In genomic region chr14:52006361-52006760, GRCh38 we compare ENCODE assay signal across 29 cellular contexts. TPM values are rescaled to one million over a fixed set of nuclear protein-coding genes. Genes with fewer than 3 reads are reported as not detected.
A peak's percentile ranks its signal among the peaks of the same experiment; 100 is the strongest.
DNase-seq lines count a peak whose midpoint lies in the region; ATAC-seq and FAIRE-seq lines count a peak whose summit lies in the region.
"Had no signal": no experiment of that assay in that cellular context is flagged by ENCODE, and none has a peak within 500 bp of the region (broad histone marks: within the 10 kb centered on the region; RNA-seq: fewer than 3 reads in every experiment).

No MANE protein-coding gene starts in this region.

- no peaks in the 10 kb centered on the region for H3K4me1 Mint-ChIP-seq in activated naive CD4-positive, alpha-beta T cell treated with anti-CD3 and anti-CD28 coated beads, Interleukin-2, amount 50 U/mL, for 24 hours
- peaks cover 0 to 8% (median 6%) of the 10 kb centered on the region in 4 donors for H3K4me1 Mint-ChIP-seq in CD4-positive, CD25-positive, alpha-beta regulatory T cell
- peaks cover 0 to 6% (median 2%) of the 10 kb centered on the region in 4 donors for H3K4me1 Mint-ChIP-seq in naive thymus-derived CD8-positive, alpha-beta T cell
- H3K4me1 Mint-ChIP-seq: B cell had no signal

- no peaks in the 10 kb centered on the region for H3K4me1 ChIP-seq in CD4-positive, CD25-positive, alpha-beta regulatory T cell (ENCODE audit: control insufficient read depth, insufficient read depth, low read length, poor library complexity, severe bottlenecking)
- H3K4me1 ChIP-seq: SJCRH30 had no signal

- no peaks in the 10 kb centered on the region for H3K9me3 Mint-ChIP-seq in activated naive CD4-positive, alpha-beta T cell treated with anti-CD3 and anti-CD28 coated beads, Interleukin-2, amount 50 U/mL, for 24 hours
- H3K9me3 Mint-ChIP-seq in activated naive CD4-positive, alpha-beta T cell treated with anti-CD3 and anti-CD28 coated beads, Interleukin-2, amount 50 U/mL, for 72 hours, result no peaks in the 10 kb centered on the region
- H3K9me3 Mint-ChIP-seq in CD4-positive, CD25-positive, alpha-beta regulatory T cell, result no peaks in the 10 kb centered on the region
- H3K9me3 Mint-ChIP-seq in naive thymus-derived CD8-positive, alpha-beta T cell, result no peaks in the 10 kb centered on the region

- ATAC-seq in activated naive CD4-positive, alpha-beta T cell treated with anti-CD3 and anti-CD28 coated beads, Interleukin-2, amount 50 U/mL, for 72 hours, result no peak
- no peak for ATAC-seq in CD4-positive, CD25-positive, alpha-beta regulatory T cell (ENCODE audit: low read depth in 2 of 2)
- ATAC-seq in naive thymus-derived CD8-positive, alpha-beta T cell, result no peak
- ATAC-seq: Right ventricle myocardium inferior, SK-N-SH treated with all-trans-retinoic acid at 6 μM for 48 hours had no signal

- peak; percentile 14 for FAIRE-seq in GM19239 (lab: Jason Lieb, UNC)
- FAIRE-seq: A204.1, GM12892, HTR-8/SVneo had no signal

- H3K4me3 ChIP-seq in CD4-positive, CD25-positive, alpha-beta regulatory T cell (ENCODE audit: low read depth, low read length), result no peak overlapping the region
- H3K4me3 ChIP-seq: MG63, PC-9, SJCRH30 had no signal

- no peaks in the 10 kb centered on the region for H3K27me3 ChIP-seq in CD4-positive, CD25-positive, alpha-beta regulatory T cell (ENCODE audit: control insufficient read depth, insufficient read depth, low read length)
- H3K27me3 ChIP-seq: MG63, SJCRH30 had no signal

- H3K9me3 ChIP-seq in CD4-positive, CD25-positive, alpha-beta regulatory T cell (ENCODE audit: control insufficient read depth in 2 of 2, low read length in 2 of 2), result no peaks in the 10 kb centered on the region
- H3K9me3 ChIP-seq: MG63, SJCRH30 had no signal

- peaks cover 95% of the 10 kb centered on the region for H3K36me3 ChIP-seq in CD4-positive, CD25-positive, alpha-beta regulatory T cell (ENCODE audit: control insufficient read depth, insufficient read depth, low read length)

- H3K27ac Mint-ChIP-seq in activated naive CD4-positive, alpha-beta T cell treated with anti-CD3 and anti-CD28 coated beads, Interleukin-2, amount 50 U/mL, for 24 hours, result peak overlapping the region; percentile 41
- no peak overlapping the region for H3K27ac Mint-ChIP-seq in activated naive CD4-positive, alpha-beta T cell treated with anti-CD3 and anti-CD28 coated beads, Interleukin-2, amount 50 U/mL, for 72 hours
- H3K27ac Mint-ChIP-seq in CD4-positive, CD25-positive, alpha-beta regulatory T cell, result peak overlapping the region in 2 of 3 donors; percentile 46 to 76
- H3K27ac Mint-ChIP-seq in naive thymus-derived CD8-positive, alpha-beta T cell, result peak overlapping the region in 8 of 10 donors; percentile 15 to 60 (median 40)
- H3K27ac Mint-ChIP-seq: B cell had no signal

- DNase-seq in activated naive CD4-positive, alpha-beta T cell treated with anti-CD3 and anti-CD28 coated beads, Interleukin-2, amount 50 U/mL, for 72 hours (ENCODE audit: low spot score in 2 of 2), result no peak
- no peak for DNase-seq in CD4-positive, CD25-positive, alpha-beta regulatory T cell
- DNase-seq in GM19239 (ENCODE audit: insufficient read length, low spot score) (no peak), kidney tubule cell (ENCODE audit: low spot score) (no peak), cortex of kidney (lab: John Stamatoyannopoulos, UW) (no peak), HuH-7.5 (ENCODE audit: low spot score) (no peak)
- no peak for DNase-seq in naive thymus-derived CD8-positive, alpha-beta T cell
- DNase-seq: DMS153, DND-41, H7, IMR-90, KG1, MG63, NCI-H1105 treated with DMSO at 0.1 percent for 48 hours, NCI-H146, NCI-H1930, NCI-H2107, NCI-H446, NCI-H524 treated with DMSO at 0.1 percent for 48 hours, PC-9, SJCRH30 had no signal

- POLR2A ChIA-PET in naive thymus-derived CD8-positive, alpha-beta T cell (lab: Charles Lee), result no interaction called here

- no peak overlapping the region for H3K27ac ChIP-seq in CD4-positive, CD25-positive, alpha-beta regulatory T cell (ENCODE audit: insufficient read depth, low read length, poor library complexity, severe bottlenecking)
- H3K27ac ChIP-seq: C4-2B, PC-9, SJCRH30 had no signal

- no peak overlapping the region for H3K4me3 Mint-ChIP-seq in activated naive CD4-positive, alpha-beta T cell treated with anti-CD3 and anti-CD28 coated beads, Interleukin-2, amount 50 U/mL, for 24 hours
- no peak overlapping the region for H3K4me3 Mint-ChIP-seq in CD4-positive, CD25-positive, alpha-beta regulatory T cell
- H3K4me3 Mint-ChIP-seq in naive thymus-derived CD8-positive, alpha-beta T cell, result no peak overlapping the region
- H3K4me3 Mint-ChIP-seq: B cell had no signal

- H3K27me3 Mint-ChIP-seq in activated naive CD4-positive, alpha-beta T cell treated with anti-CD3 and anti-CD28 coated beads, Interleukin-2, amount 50 U/mL, for 24 hours, result no peaks in the 10 kb centered on the region
- no peaks in the 10 kb centered on the region for H3K27me3 Mint-ChIP-seq in CD4-positive, CD25-positive, alpha-beta regulatory T cell
- no peaks in the 10 kb centered on the region for H3K27me3 Mint-ChIP-seq in naive thymus-derived CD8-positive, alpha-beta T cell
- H3K27me3 Mint-ChIP-seq: B cell had no signal

- H3K36me3 Mint-ChIP-seq in activated naive CD4-positive, alpha-beta T cell treated with anti-CD3 and anti-CD28 coated beads, Interleukin-2, amount 50 U/mL, for 24 hours, result peaks cover 27% of the 10 kb centered on the region
- H3K36me3 Mint-ChIP-seq in activated naive CD4-positive, alpha-beta T cell treated with anti-CD3 and anti-CD28 coated beads, Interleukin-2, amount 50 U/mL, for 72 hours, result peaks cover 18 to 35% of the 10 kb centered on the region in 2 donors
- peaks cover 56% of the 10 kb centered on the region for H3K36me3 Mint-ChIP-seq in CD4-positive, CD25-positive, alpha-beta regulatory T cell
- H3K36me3 Mint-ChIP-seq in naive thymus-derived CD8-positive, alpha-beta T cell, result peaks cover 14 to 93% (median 37%) of the 10 kb centered on the region in 3 donors

RNA-seq across cellular contexts. Expression of gene RTRAF, which starts 17.0 kb away (rescaled TPM):
- total RNA-seq in activated naive CD4-positive, alpha-beta T cell treated with anti-CD3 and anti-CD28 coated beads, Interleukin-2, amount 50 U/mL, for 72 hours, result 100 to 1,000 TPM; 179 to 241 TPM
- 134 TPM for total RNA-seq in CD4-positive, CD25-positive, alpha-beta regulatory T cell
- 100 to 1,000 TPM; 203 to 241 (median 227) TPM for polyA plus RNA-seq in CD4-positive, CD25-positive, alpha-beta regulatory T cell
- 100 to 1,000 TPM; 105 to 116 TPM for total RNA-seq in naive thymus-derived CD8-positive, alpha-beta T cell
- 100 to 1,000 TPM; 166 to 231 (median 203) TPM for polyA plus RNA-seq in naive thymus-derived CD8-positive, alpha-beta T cell

Comparison
In these comparisons a context has a peak if more than half of its experiments do, and no peak if none do; other contexts are left out.
1. H3K27ac Mint-ChIP-seq: peak in activated naive CD4-positive, alpha-beta T cell treated with anti-CD3 and anti-CD28 coated beads, Interleukin-2, amount 50 U/mL, for 24 hours (single experiment), CD4-positive, CD25-positive, alpha-beta regulatory T cell (2 of 3) and naive thymus-derived CD8-positive, alpha-beta T cell (8 of 10); none in activated naive CD4-positive, alpha-beta T cell treated with anti-CD3 and anti-CD28 coated beads, Interleukin-2, amount 50 U/mL, for 72 hours (0 of 2).